Comparison of ENCODE assay signal across 1 cellular context in the genomic region with DNA sequence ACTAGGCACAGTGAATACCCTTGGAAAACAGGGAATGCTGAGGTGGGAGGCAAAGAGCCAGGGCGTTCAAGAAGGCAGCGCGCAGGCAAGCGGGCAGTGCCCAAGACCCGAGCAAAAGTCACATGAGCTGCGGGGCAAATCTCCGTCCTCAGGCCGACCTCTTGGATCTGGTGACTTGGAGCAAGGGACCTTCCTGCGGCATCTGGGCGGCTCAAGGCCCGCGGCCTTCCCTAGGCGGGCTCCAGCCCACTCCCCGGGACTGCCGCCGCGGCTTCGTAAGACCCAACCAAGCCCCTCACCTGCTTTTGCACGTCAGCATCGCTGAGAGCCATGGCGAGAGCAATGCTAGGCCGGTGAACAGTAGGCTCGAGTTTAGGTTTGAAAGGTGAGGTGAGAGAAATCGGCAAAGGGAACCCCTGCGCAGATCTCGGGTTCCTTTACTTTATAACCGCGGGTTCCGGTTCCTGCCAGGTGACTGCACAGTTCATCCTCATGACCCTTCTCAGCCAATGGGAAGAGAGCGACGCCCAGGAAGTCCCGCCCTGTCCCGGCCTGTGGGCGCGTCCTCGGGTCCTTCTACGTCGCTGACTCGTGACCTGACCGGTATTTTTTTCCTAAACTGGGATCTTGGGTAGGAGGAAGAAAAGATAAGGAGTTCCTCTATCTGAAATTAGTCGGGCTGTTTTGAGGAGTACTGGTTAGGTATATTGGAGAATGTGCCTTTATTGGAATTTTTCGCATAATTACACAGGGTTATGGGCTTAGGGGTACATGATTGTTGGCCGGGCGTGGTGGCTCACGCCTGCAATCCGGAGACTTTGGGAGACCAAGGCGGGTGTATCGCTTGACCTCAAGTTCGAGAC.
TF ChIP-seq lines count a peak whose summit lies in the region.

A gene (minus strand): TSS at position 446 of the 863 bp plus-strand sequence. CDS start 114 bp downstream, at position 332.

TF ChIP-seq in HepG2, 621 proteins besides CTCF, POLR2A, EP300 and RAD21 (continued from another document and continues in another):
- TF ChIP-seq CAMTA2 (CRISPR knock-in tag; IDR thresholded peaks at IDR 0.05; ENCODE audit: borderline replicate concordance) (peak; percentile 25; the same call in 1 of the 2 replicates), ATAD3A (CRISPR knock-in tag; IDR thresholded peaks at IDR 0.05) (no peak), ZNF20 (CRISPR knock-in tag; IDR thresholded peaks at IDR 0.05) (peak; percentile 57; the same call in 1 of the 2 replicates), YEATS2 (CRISPR knock-in tag; IDR thresholded peaks at IDR 0.05; ENCODE audit: borderline replicate concordance) (peak; percentile 86), ZMAT3 (CRISPR knock-in tag; conservative IDR thresholded peaks at IDR 0.05) (peak; percentile 67; the same call in 1 of the 2 replicates), IRX3 (CRISPR knock-in tag; IDR thresholded peaks at IDR 0.05; ENCODE audit: borderline replicate concordance, low read depth) (peak; percentile 58; the same call in 1 of the 2 replicates), POGZ (CRISPR knock-in tag; IDR thresholded peaks at IDR 0.05) (0 out of 2 replicates have a peak, but pooled peaks have one; percentile 18), ZNF589 (CRISPR knock-in tag; conservative IDR thresholded peaks at IDR 0.05) (0 out of 2 replicates have a peak, but pooled peaks have one; percentile 48), ZNF839 (CRISPR knock-in tag; IDR thresholded peaks at IDR 0.05; ENCODE audit: borderline replicate concordance) (peak; percentile 68; the same call in 1 of the 2 replicates), HOXA5 (CRISPR knock-in tag; IDR thresholded peaks at IDR 0.05) (peak; percentile 69), HDAC1 (CRISPR knock-in tag; IDR thresholded peaks at IDR 0.05) (peak; percentile 61; the same call in 1 of the 2 replicates), WIZ (CRISPR knock-in tag; IDR thresholded peaks at IDR 0.05) (peak; percentile 8; the same call in 1 of the 2 replicates), SALL1 (CRISPR knock-in tag; IDR thresholded peaks at IDR 0.05) (peak; percentile 40), RBFOX2 (IDR thresholded peaks at IDR 0.05; ENCODE audit: low read depth, low read length) (peak; percentile 69), ZNF619 (CRISPR knock-in tag; IDR thresholded peaks at IDR 0.05) (peak; percentile 46; the same call in 1 of the 2 replicates), MXD4 (CRISPR knock-in tag; IDR thresholded peaks at IDR 0.05) (no peak; the same call in 1 of the 2 replicates)
- TF ChIP-seq, protein P1, sequence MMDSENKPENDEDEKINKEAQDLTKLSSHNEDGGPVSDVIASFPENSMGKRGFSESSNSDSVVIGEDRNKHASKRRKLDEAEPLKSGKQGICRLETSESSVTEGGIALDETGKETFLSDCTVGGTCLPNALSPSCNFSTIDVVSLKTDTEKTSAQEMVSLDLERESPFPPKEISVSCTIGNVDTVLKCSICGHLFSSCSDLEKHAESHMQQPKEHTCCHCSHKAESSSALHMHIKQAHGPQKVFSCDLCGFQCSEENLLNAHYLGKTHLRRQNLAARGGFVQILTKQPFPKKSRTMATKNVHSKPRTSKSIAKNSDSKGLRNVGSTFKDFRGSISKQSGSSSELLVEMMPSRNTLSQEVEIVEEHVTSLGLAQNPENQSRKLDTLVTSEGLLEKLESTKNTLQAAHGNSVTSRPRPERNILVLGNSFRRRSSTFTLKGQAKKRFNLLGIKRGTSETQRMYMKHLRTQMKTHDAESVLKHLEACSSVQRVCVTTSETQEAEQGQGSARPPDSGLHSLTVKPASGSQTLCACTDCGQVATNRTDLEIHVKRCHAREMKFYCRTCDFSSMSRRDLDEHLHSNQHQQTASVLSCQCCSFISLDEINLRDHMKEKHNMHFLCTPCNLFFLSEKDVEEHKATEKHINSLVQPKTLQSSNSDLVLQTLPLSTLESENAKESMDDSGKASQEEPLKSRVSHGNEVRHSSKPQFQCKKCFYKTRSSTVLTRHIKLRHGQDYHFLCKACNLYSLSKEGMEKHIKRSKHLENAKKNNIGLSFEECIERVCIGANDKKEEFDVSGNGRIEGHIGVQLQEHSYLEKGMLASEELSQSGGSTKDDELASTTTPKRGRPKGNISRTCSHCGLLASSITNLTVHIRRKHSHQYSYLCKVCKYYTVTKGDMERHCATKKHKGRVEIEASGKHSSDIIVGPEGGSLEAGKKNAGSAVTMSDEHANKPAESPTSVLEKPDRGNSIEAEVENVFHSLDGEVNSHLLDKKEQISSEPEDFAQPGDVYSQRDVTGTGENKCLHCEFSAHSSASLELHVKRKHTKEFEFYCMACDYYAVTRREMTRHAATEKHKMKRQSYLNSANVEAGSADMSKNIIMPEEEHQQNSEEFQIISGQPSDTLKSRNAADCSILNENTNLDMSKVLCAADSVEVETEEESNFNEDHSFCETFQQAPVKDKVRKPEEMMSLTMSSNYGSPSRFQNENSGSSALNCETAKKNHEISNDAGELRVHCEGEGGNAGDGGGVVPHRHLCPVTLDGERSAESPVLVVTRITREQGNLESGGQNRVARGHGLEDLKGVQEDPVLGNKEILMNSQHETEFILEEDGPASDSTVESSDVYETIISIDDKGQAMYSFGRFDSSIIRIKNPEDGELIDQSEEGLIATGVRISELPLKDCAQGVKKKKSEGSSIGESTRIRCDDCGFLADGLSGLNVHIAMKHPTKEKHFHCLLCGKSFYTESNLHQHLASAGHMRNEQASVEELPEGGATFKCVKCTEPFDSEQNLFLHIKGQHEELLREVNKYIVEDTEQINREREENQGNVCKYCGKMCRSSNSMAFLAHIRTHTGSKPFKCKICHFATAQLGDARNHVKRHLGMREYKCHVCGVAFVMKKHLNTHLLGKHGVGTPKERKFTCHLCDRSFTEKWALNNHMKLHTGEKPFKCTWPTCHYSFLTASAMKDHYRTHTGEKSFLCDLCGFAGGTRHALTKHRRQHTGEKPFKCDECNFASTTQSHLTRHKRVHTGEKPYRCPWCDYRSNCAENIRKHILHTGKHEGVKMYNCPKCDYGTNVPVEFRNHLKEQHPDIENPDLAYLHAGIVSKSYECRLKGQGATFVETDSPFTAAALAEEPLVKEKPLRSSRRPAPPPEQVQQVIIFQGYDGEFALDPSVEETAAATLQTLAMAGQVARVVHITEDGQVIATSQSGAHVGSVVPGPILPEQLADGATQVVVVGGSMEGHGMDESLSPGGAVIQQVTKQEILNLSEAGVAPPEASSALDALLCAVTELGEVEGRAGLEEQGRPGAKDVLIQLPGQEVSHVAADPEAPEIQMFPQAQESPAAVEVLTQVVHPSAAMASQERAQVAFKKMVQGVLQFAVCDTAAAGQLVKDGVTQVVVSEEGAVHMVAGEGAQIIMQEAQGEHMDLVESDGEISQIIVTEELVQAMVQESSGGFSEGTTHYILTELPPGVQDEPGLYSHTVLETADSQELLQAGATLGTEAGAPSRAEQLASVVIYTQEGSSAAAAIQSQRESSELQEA (CRISPR knock-in tag; IDR thresholded peaks at IDR 0.05; ENCODE audit: not compliant biosample characterization), result peak; percentile 90
- TF ChIP-seq, protein P2, sequence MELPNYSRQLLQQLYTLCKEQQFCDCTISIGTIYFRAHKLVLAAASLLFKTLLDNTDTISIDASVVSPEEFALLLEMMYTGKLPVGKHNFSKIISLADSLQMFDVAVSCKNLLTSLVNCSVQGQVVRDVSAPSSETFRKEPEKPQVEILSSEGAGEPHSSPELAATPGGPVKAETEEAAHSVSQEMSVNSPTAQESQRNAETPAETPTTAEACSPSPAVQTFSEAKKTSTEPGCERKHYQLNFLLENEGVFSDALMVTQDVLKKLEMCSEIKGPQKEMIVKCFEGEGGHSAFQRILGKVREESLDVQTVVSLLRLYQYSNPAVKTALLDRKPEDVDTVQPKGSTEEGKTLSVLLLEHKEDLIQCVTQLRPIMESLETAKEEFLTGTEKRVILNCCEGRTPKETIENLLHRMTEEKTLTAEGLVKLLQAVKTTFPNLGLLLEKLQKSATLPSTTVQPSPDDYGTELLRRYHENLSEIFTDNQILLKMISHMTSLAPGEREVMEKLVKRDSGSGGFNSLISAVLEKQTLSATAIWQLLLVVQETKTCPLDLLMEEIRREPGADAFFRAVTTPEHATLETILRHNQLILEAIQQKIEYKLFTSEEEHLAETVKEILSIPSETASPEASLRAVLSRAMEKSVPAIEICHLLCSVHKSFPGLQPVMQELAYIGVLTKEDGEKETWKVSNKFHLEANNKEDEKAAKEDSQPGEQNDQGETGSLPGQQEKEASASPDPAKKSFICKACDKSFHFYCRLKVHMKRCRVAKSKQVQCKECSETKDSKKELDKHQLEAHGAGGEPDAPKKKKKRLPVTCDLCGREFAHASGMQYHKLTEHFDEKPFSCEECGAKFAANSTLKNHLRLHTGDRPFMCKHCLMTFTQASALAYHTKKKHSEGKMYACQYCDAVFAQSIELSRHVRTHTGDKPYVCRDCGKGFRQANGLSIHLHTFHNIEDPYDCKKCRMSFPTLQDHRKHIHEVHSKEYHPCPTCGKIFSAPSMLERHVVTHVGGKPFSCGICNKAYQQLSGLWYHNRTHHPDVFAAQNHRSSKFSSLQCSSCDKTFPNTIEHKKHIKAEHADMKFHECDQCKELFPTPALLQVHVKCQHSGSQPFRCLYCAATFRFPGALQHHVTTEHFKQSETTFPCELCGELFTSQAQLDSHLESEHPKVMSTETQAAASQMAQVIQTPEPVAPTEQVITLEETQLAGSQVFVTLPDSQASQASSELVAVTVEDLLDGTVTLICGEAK (IDR thresholded peaks at IDR 0.05), result no peak; the same call in 1 of the 2 replicates
- TF ChIP-seq, protein P2 (CRISPR knock-in tag; IDR thresholded peaks at IDR 0.05), result peak; percentile 26; the same call in 1 of the 2 replicates
- TF ChIP-seq, protein P3, sequence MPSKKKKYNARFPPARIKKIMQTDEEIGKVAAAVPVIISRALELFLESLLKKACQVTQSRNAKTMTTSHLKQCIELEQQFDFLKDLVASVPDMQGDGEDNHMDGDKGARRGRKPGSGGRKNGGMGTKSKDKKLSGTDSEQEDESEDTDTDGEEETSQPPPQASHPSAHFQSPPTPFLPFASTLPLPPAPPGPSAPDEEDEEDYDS (CRISPR knock-in tag; IDR thresholded peaks at IDR 0.05), result peak; percentile 37; the same call in 1 of the 2 replicates
- TF ChIP-seq, protein P4, sequence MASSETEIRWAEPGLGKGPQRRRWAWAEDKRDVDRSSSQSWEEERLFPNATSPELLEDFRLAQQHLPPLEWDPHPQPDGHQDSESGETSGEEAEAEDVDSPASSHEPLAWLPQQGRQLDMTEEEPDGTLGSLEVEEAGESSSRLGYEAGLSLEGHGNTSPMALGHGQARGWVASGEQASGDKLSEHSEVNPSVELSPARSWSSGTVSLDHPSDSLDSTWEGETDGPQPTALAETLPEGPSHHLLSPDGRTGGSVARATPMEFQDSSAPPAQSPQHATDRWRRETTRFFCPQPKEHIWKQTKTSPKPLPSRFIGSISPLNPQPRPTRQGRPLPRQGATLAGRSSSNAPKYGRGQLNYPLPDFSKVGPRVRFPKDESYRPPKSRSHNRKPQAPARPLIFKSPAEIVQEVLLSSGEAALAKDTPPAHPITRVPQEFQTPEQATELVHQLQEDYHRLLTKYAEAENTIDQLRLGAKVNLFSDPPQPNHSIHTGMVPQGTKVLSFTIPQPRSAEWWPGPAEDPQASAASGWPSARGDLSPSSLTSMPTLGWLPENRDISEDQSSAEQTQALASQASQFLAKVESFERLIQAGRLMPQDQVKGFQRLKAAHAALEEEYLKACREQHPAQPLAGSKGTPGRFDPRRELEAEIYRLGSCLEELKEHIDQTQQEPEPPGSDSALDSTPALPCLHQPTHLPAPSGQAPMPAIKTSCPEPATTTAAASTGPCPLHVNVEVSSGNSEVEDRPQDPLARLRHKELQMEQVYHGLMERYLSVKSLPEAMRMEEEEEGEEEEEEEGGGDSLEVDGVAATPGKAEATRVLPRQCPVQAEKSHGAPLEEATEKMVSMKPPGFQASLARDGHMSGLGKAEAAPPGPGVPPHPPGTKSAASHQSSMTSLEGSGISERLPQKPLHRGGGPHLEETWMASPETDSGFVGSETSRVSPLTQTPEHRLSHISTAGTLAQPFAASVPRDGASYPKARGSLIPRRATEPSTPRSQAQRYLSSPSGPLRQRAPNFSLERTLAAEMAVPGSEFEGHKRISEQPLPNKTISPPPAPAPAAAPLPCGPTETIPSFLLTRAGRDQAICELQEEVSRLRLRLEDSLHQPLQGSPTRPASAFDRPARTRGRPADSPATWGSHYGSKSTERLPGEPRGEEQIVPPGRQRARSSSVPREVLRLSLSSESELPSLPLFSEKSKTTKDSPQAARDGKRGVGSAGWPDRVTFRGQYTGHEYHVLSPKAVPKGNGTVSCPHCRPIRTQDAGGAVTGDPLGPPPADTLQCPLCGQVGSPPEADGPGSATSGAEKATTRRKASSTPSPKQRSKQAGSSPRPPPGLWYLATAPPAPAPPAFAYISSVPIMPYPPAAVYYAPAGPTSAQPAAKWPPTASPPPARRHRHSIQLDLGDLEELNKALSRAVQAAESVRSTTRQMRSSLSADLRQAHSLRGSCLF (CRISPR knock-in tag; IDR thresholded peaks at IDR 0.05; ENCODE audit: borderline replicate concordance), result 0 out of 2 replicates have a peak, but pooled peaks have one; percentile 32
- TF ChIP-seq, protein P5, sequence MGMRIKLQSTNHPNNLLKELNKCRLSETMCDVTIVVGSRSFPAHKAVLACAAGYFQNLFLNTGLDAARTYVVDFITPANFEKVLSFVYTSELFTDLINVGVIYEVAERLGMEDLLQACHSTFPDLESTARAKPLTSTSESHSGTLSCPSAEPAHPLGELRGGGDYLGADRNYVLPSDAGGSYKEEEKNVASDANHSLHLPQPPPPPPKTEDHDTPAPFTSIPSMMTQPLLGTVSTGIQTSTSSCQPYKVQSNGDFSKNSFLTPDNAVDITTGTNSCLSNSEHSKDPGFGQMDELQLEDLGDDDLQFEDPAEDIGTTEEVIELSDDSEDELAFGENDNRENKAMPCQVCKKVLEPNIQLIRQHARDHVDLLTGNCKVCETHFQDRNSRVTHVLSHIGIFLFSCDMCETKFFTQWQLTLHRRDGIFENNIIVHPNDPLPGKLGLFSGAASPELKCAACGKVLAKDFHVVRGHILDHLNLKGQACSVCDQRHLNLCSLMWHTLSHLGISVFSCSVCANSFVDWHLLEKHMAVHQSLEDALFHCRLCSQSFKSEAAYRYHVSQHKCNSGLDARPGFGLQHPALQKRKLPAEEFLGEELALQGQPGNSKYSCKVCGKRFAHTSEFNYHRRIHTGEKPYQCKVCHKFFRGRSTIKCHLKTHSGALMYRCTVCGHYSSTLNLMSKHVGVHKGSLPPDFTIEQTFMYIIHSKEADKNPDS (CRISPR knock-in tag; IDR thresholded peaks at IDR 0.05), result no peak
